ENCODE assay signal across 17 cellular contexts in the genomic region with DNA sequence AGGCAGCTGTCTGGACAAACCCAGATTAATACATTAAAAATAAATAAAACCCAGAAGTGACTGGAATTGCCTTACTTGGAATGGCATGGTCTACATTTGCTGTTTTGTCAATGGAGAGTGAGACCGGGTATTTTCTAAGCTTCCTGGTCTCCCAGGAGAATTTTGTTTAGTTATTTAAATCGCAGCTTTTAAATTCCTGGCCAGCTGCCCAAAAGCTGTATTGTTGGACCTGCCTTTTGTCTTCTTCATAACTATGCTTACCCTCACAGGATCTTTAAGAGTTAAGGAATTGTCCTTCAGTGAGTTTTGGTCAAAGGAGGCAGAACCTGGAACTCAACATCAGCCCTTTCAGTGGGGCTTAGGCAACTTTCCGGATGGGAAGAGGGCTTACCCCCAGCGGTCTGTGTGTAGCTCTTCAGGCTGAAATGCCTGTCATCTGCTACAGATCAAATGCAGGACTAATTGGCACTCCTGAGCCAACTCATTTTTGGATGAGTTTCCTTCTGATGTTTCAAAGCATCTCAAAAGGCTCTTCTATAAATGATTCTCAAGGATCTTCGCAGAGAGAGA.
DNase-seq lines count a peak whose midpoint lies in the region; ATAC-seq, FAIRE-seq and TF ChIP-seq lines count a peak whose summit lies in the region.
"Had no signal": no experiment of that assay in that cellular context is flagged by ENCODE, and none has a peak within 500 bp of the region (broad histone marks: within the 10 kb centered on the region; RNA-seq: fewer than 3 reads in every experiment).

No MANE protein-coding gene starts in this region.

- H4K8ac ChIP-seq in H1 (ENCODE audit: extremely low read depth, insufficient read depth, low read length), result no peak overlapping the region

- CTCF ChIA-PET in A673 (lab: Charles Lee), result no interaction called here
- CTCF ChIA-PET in H1 (lab: Charles Lee; ENCODE audit: partially characterized antibody), result interaction anchor here (0.8 to 1.5 kb wide), 5 partner anchors 10 to 470 kb away, joined by 3 to 5 read pairs (median 3); no protein-coding TSS in a partner anchor
- CTCF ChIA-PET in activated CD8-positive, alpha-beta T cell treated with anti-CD3 and anti-CD28 coated beads for 36 hours (lab: Charles Lee), result no interaction called here

- no peak overlapping the region for H2BK20ac ChIP-seq in H1 (ENCODE audit: low read length)

- no peak overlapping the region for H3K27ac Mint-ChIP-seq in activated CD8-positive, alpha-beta T cell treated with anti-CD3 and anti-CD28 coated beads for 36 hours
- H3K27ac Mint-ChIP-seq: activated CD4-positive, alpha-beta memory T cell treated with anti-CD3 and anti-CD28 coated beads for 36 hours; dendritic cell treated with granulocyte-macrophage colony-stimulating factor and Interleukin-4, amounts not matched to agents 40 ng/mL and 50 ng/mL, for 4 days; stimulated activated naive CD8-positive, alpha-beta T cell treated with anti-CD3 and anti-CD28 coated beads, Interleukin-15, Interleukin-2, amounts not matched to agents 100 ng/mL and 50 ng/mL, for 24 hours had no signal

- no peaks in the 10 kb centered on the region for H3K9me3 ChIP-seq in A673 (ENCODE audit: low read depth, low read length, poor library complexity, severe bottlenecking)
- H3K9me3 ChIP-seq in H1 (ENCODE audit: insufficient read depth in 2 of 2, low read depth in 1 of 2, low read length in 1 of 2), result no peaks in the 10 kb centered on the region; a peak in 1 of 4 replicates
- no peaks in the 10 kb centered on the region for H3K9me3 ChIP-seq in ovary
- H3K9me3 ChIP-seq: left lung, spleen had no signal

- H2BK5ac ChIP-seq in H1 (ENCODE audit: low read depth, low read length), result no peak overlapping the region

- peaks cover 0 to 4% of the 10 kb centered on the region in 2 experiments for H4K20me1 ChIP-seq in H1 (replicated peaks in 1 of 2; ENCODE audit: control insufficient read depth in 1 of 2, insufficient read depth in 2 of 2, low read length in 2 of 2)

- peak overlapping the region; percentile 34 to 62; a peak in 3 of 4 replicates for H3K4me2 ChIP-seq in H1 (ENCODE audit: insufficient read depth in 1 of 2, low read depth in 2 of 2, low read length in 2 of 2)

- no peak for TF ChIP-seq POLR2A in H1 (IDR thresholded peaks at IDR 0.05; ENCODE audit: control extremely low read depth in 1 of 2, low read depth in 2 of 2, low read length in 2 of 2)
- TF ChIP-seq POLR2A in ovary (IDR thresholded peaks at IDR 0.05), result no peak

- DNase-seq in A673 (ENCODE audit: low spot score), result peak; percentile 59
- DNase-seq in DMS79 (lab: John Stamatoyannopoulos, UW), result peak; percentile 76
- DNase-seq in NCI-H446 treated with DMSO at 0.1 percent for 48 hours (lab: John Stamatoyannopoulos, UW), result peak; percentile 91
- DNase-seq in H1 (ENCODE audit: low read depth in 1 of 2, low spot score in 2 of 2), result no peak
- no peak for DNase-seq in activated CD8-positive, alpha-beta T cell treated with anti-CD3 and anti-CD28 coated beads for 36 hours
- no peak for DNase-seq in stimulated activated naive CD4-positive, alpha-beta T cell (lab: John Stamatoyannopoulos, UW)
- DNase-seq in ovary, result no peak
- no peak for DNase-seq in activated naive CD4-positive, alpha-beta T cell treated with anti-CD3 and anti-CD28 coated beads, Interleukin-2, amount 50 U/mL, for 16 hours
- DNase-seq: activated CD4-positive, alpha-beta memory T cell treated with anti-CD3 and anti-CD28 coated beads for 36 hours; aorta; GOT3; hippocampal formation; left lung; spleen had no signal

- H3K36me3 ChIP-seq in A673 (ENCODE audit: insufficient read depth, low read length, poor library complexity, severe bottlenecking) (no peaks in the 10 kb centered on the region), H1 (ENCODE audit: control insufficient read depth in 2 of 4, insufficient read depth in 4 of 4, low read length in 3 of 4) (no peaks in the 10 kb centered on the region), ovary (no peaks in the 10 kb centered on the region)
- H3K36me3 ChIP-seq: left lung, spleen had no signal

- no peak overlapping the region for H2BK15ac ChIP-seq in H1 (ENCODE audit: low read length)

- no peaks in the 10 kb centered on the region for H3K79me1 ChIP-seq in H1 (ENCODE audit: low read depth, low read length)

- intact Hi-C loops in A673 (cut with micrococcal nuclease; ENCODE audit: unreplicated experiment) (no loop called here), ovary (cut with DNase I) (no loop called here)
- intact Hi-C loops in activated CD8-positive, alpha-beta T cell treated with anti-CD3 and anti-CD28 coated beads for 36 hours (cut with micrococcal nuclease), result no loop called here

- no peak overlapping the region for H3K56ac ChIP-seq in H1 (replicated peaks; ENCODE audit: insufficient read length, low read depth, low read length)

- peak; percentile 69 for FAIRE-seq in H1 (lab: Jason Lieb, UNC)
- FAIRE-seq: HepG2 had no signal

- TF ChIP-seq CTCF in A673 (conservative IDR thresholded peaks at IDR 0.05; ENCODE audit: low read depth, low read length) (no peak), H1 (IDR thresholded peaks at IDR 0.05; ENCODE audit: control extremely low read depth in 1 of 3, insufficient read depth in 1 of 3, low read depth in 1 of 3, low read length in 3 of 3) (no peak), ovary (IDR thresholded peaks at IDR 0.05) (no peak)
- no peak for TF ChIP-seq CTCF in activated CD8-positive, alpha-beta T cell treated with anti-CD3 and anti-CD28 coated beads for 36 hours (IDR thresholded peaks at IDR 0.05)

- H3K4me1 ChIP-seq in A673 (ENCODE audit: insufficient read depth, low read length, poor library complexity, severe bottlenecking) (peaks cover 23% of the 10 kb centered on the region), H1 (replicated peaks in 1 of 4; ENCODE audit: control insufficient read depth in 3 of 4, insufficient read depth in 4 of 4, low read length in 3 of 4) (peaks cover 0 to 13% (median 7%) of the 10 kb centered on the region in 4 experiments; a peak in 6 of 7 replicates), ovary (ENCODE audit: insufficient read depth) (no peaks in the 10 kb centered on the region)
- H3K4me1 ChIP-seq: left lung had no signal

- H2AFZ ChIP-seq in H1 (ENCODE audit: low read length), result no peak overlapping the region

- ATAC-seq in activated CD8-positive, alpha-beta T cell treated with anti-CD3 and anti-CD28 coated beads for 36 hours, result no peak
- ATAC-seq: HepG2, left lung had no signal

- H2BK120ac ChIP-seq in H1 (replicated peaks; ENCODE audit: low read depth, low read length), result no peak overlapping the region

- TF ChIP-seq EP300 in H1 (IDR thresholded peaks at IDR 0.05; ENCODE audit: borderline replicate concordance in 1 of 2, low read depth in 2 of 2, low read length in 2 of 2) (no peak), ovary (IDR thresholded peaks at IDR 0.05) (no peak)

- BruUV-seq in A673 (replicated peaks; lab: Mats Ljungman, UMichigan), result no TSS peak

- H3K9me3 Mint-ChIP-seq in activated CD8-positive, alpha-beta T cell treated with anti-CD3 and anti-CD28 coated beads for 36 hours, result no peaks in the 10 kb centered on the region
- H3K9me3 Mint-ChIP-seq: activated CD4-positive, alpha-beta memory T cell treated with anti-CD3 and anti-CD28 coated beads for 36 hours; stimulated activated naive CD8-positive, alpha-beta T cell treated with anti-CD3 and anti-CD28 coated beads, Interleukin-15, Interleukin-2, amounts not matched to agents 100 ng/mL and 50 ng/mL, for 24 hours had no signal

- H3K27me3 ChIP-seq in A673 (replicated peaks; ENCODE audit: insufficient read depth, low read depth, low read length, poor library complexity), result no peaks in the 10 kb centered on the region
- peaks cover 23 to 42% (median 37%) of the 10 kb centered on the region in 4 experiments for H3K27me3 ChIP-seq in H1 (replicated peaks in 1 of 4; ENCODE audit: control insufficient read depth in 3 of 4, extremely low read depth in 1 of 4, insufficient read depth in 3 of 4, low read length in 3 of 4)
- no peaks in the 10 kb centered on the region for H3K27me3 ChIP-seq in ovary

- POLR2A ChIA-PET in A673 (lab: Charles Lee; ENCODE audit: low non-redundant PET), result no interaction called here
- POLR2A ChIA-PET in H1 (lab: Charles Lee; ENCODE audit: partially characterized antibody), result interaction anchor here (1.1 to 1.3 kb wide), 2 partner anchors 10 to 18 kb away, joined by 3 read pairs; no protein-coding TSS in a partner anchor
- POLR2A ChIA-PET in activated CD8-positive, alpha-beta T cell treated with anti-CD3 and anti-CD28 coated beads for 36 hours (lab: Charles Lee), result interaction anchor here (0.9 kb wide), 1 partner anchor 150 kb away, joined by 3 read pairs; no protein-coding TSS in a partner anchor

- H3K27me3 Mint-ChIP-seq in activated CD8-positive, alpha-beta T cell treated with anti-CD3 and anti-CD28 coated beads for 36 hours, result no peaks in the 10 kb centered on the region
- H3K27me3 Mint-ChIP-seq: activated CD4-positive, alpha-beta memory T cell treated with anti-CD3 and anti-CD28 coated beads for 36 hours had no signal

- H4K91ac ChIP-seq in H1 (replicated peaks; ENCODE audit: insufficient read length, low read length), result no peak overlapping the region

- 19% methylated on average over 5 of the region's 5 CpGs; no CpG with 5 or more reads in 1 of the 2 experiments for WGBS in H1 (ENCODE audit: extremely low coverage in 1 of 2, insufficient coverage in 1 of 2, insufficient read length in 1 of 2, insufficient replicate concordance in 2 of 2, low coverage in 1 of 2, low lambda C conversion rate in 2 of 2, missing lambda C conversion rate in 1 of 2), 2 experiments
- 31 to 40% (median 38%) methylated on average over 5 of the region's 5 CpGs for WGBS in ovary, 3 donors

- no peak overlapping the region for H3K14ac ChIP-seq in H1 (ENCODE audit: insufficient read length)

- no peak overlapping the region for H2AK5ac ChIP-seq in H1 (ENCODE audit: low read depth, low read length)

- H3K18ac ChIP-seq in H1 (ENCODE audit: extremely low read depth, low read length), result no peak overlapping the region

- H3K4me3 Mint-ChIP-seq in activated CD8-positive, alpha-beta T cell treated with anti-CD3 and anti-CD28 coated beads for 36 hours, result no peak overlapping the region
- H3K4me3 Mint-ChIP-seq: activated CD4-positive, alpha-beta memory T cell treated with anti-CD3 and anti-CD28 coated beads for 36 hours; dendritic cell treated with granulocyte-macrophage colony-stimulating factor and Interleukin-4, amounts not matched to agents 40 ng/mL and 50 ng/mL, for 4 days; stimulated activated naive CD8-positive, alpha-beta T cell treated with anti-CD3 and anti-CD28 coated beads, Interleukin-15, Interleukin-2, amounts not matched to agents 100 ng/mL and 50 ng/mL, for 24 hours had no signal

- H3K4me3 ChIP-seq in A673 (ENCODE audit: low read depth, low read length, poor library complexity, severe bottlenecking) (no peak overlapping the region), H1 (ENCODE audit: extremely low read depth in 1 of 4, insufficient read depth in 2 of 4, low read depth in 3 of 4, low read length in 4 of 4) (peak overlapping the region in 1 of 4 experiments; percentile 31; a peak in 1 of 8 replicates), ovary (no peak overlapping the region)
- H3K4me3 ChIP-seq: left lung, spleen had no signal

- H3K36me3 Mint-ChIP-seq in activated CD8-positive, alpha-beta T cell treated with anti-CD3 and anti-CD28 coated beads for 36 hours (ENCODE audit: low read depth), result no peaks in the 10 kb centered on the region
- H3K36me3 Mint-ChIP-seq: activated CD4-positive, alpha-beta memory T cell treated with anti-CD3 and anti-CD28 coated beads for 36 hours had no signal

- no peak overlapping the region for H3K4ac ChIP-seq in H1 (replicated peaks; ENCODE audit: insufficient read length, low read depth, low read length)

- peaks cover 7% of the 10 kb centered on the region for H3K4me1 Mint-ChIP-seq in activated CD8-positive, alpha-beta T cell treated with anti-CD3 and anti-CD28 coated beads for 36 hours (ENCODE audit: low read depth)

- no peak overlapping the region for H3K23ac ChIP-seq in H1 (ENCODE audit: insufficient read length)

- 0 out of 2 replicates have a peak, but pooled peaks cover 2% of the 10 kb centered on the region for H3K23me2 ChIP-seq in H1 (ENCODE audit: low read depth, low read length)

- H4K5ac ChIP-seq in H1 (ENCODE audit: insufficient read length, low read depth, low read length), result no peak overlapping the region

- H3K9ac ChIP-seq in H1 (replicated peaks in 1 of 4; ENCODE audit: extremely low read depth in 1 of 4, low read depth in 3 of 4, low read length in 3 of 4), result no peak overlapping the region

- H2BK12ac ChIP-seq in H1 (ENCODE audit: low read depth, low read length), result no peak overlapping the region

- no peaks in the 10 kb centered on the region for H3K79me2 ChIP-seq in H1 (ENCODE audit: control insufficient read depth in 1 of 2, insufficient read depth in 2 of 2, low read length in 2 of 2)

- TF ChIP-seq RAD21 in H1 (IDR thresholded peaks at IDR 0.05 in 1 of 2, conservative IDR thresholded peaks at IDR 0.05 in 1 of 2; ENCODE audit: low read depth in 2 of 2, low read length in 2 of 2), result no peak

- H3K27ac ChIP-seq in A673 (ENCODE audit: low read depth, low read length, poor library complexity, severe bottlenecking) (no peak overlapping the region), H1 (ENCODE audit: low read depth, low read length) (no peak overlapping the region), ovary (no peak overlapping the region)
- H3K27ac ChIP-seq: left lung, spleen had no signal

Comparison
In these comparisons a context has a peak if more than half of its experiments do, and no peak if none do; other contexts are left out.
1. DNase-seq: peak in A673 (single experiment), DMS79 (single experiment) and NCI-H446 treated with DMSO at 0.1 percent for 48 hours (single experiment); none in H1 (0 of 2), activated CD8-positive, alpha-beta T cell treated with anti-CD3 and anti-CD28 coated beads for 36 hours (single experiment), stimulated activated naive CD4-positive, alpha-beta T cell (0 of 6), ovary (0 of 5) and activated naive CD4-positive, alpha-beta T cell treated with anti-CD3 and anti-CD28 coated beads, Interleukin-2, amount 50 U/mL, for 16 hours (single experiment).